In the genomic region with DNA sequence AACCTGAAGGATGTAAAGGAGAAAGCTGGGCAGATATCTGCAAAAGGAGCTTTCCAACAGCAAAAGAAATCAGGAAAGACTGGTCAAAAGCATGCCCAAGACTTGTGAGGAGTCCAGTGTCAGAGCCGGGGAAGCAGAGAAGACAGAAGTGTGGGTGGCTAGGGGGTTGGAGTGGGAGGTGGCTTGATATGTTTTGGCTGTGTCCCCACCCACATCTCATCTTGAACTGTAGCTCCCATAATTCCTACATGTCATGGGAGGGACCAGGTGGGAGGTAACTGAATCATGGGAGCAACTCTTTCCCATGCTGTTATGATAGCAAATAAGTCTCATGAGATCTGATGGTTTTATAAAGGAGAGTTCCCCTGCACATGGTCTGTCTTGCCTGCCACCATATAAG, we compare ENCODE assay signal across 34 cellular contexts.
"Had no signal": no experiment of that assay in that cellular context is flagged by ENCODE, and none has a peak within 500 bp of the region (broad histone marks: within the 10 kb centered on the region; RNA-seq: fewer than 3 reads in every experiment).

No MANE protein-coding gene starts in this region.

- H3K27me3 ChIP-seq: MG63 had no signal

- DNase-seq: Karpas-422, Kasumi-1, MG63, MM.1S, MV-4-11, NCI-H1048, NCI-H1092, NCI-H1092 treated with DMSO at 0.1 percent for 48 hours, NCI-H1105, NCI-H1417, NCI-H1417 treated with DMSO at 0.1 percent for 48 hours, NCI-H1436, NCI-H1436 treated with DMSO at 0.1 percent for 48 hours, NCI-H146, NCI-H1694, NCI-H1694 treated with DMSO at 0.1 percent for 48 hours, NCI-H187, NCI-H187 treated with DMSO at 0.1 percent for 48 hours, NCI-H1930, NCI-H2029, NCI-H2029 treated with DMSO at 0.1 percent for 48 hours, NCI-H2081, NCI-H2081 treated with DMSO at 0.1 percent for 48 hours, NCI-H2107, NCI-H2171, NCI-H2171 treated with DMSO at 0.1 percent for 48 hours, NCI-H2227 treated with DMSO at 0.1 percent for 48 hours, NCI-H226, NCI-H345, NCI-H446, NCI-H446 treated with DMSO at 0.1 percent for 48 hours, NCI-H510A, NCI-H510A treated with DMSO at 0.1 percent for 48 hours, NCI-H524 had no signal

- H3K9me3 ChIP-seq: MG63 had no signal

- H3K36me3 ChIP-seq: MG63 had no signal

- H3K4me3 ChIP-seq: MG63 had no signal
